In genomic region chr7:121042899-121043298, GRCh38 we compare ENCODE assay signal across 30 cellular contexts. TPM values are rescaled to one million over a fixed set of nuclear protein-coding genes. Genes with fewer than 3 reads are reported as not detected.
"Had no signal": no experiment of that assay in that cellular context is flagged by ENCODE, and none has a peak within 500 bp of the region (broad histone marks: within the 10 kb centered on the region; RNA-seq: fewer than 3 reads in every experiment).

No MANE protein-coding gene starts in this region.

- H3K4me3 Mint-ChIP-seq: activated CD4-positive, alpha-beta memory T cell treated with anti-CD3 and anti-CD28 coated beads, Interleukin-2, amount 10 ng/mL, durations not matched to agents 7 days and 5 days; activated CD4-positive, alpha-beta T cell treated with anti-CD3 and anti-CD28 coated beads, Interleukin-2, amount 10 ng/mL, durations not matched to agents 7 days and 5 days; activated naive CD4-positive, alpha-beta T cell treated with anti-CD3 and anti-CD28 coated beads, Interleukin-2, amount 10 ng/mL, durations not matched to agents 7 days and 5 days; activated naive CD8-positive, alpha-beta T cell treated with anti-CD3 and anti-CD28 coated beads, Interleukin-2, amount 10 ng/mL, durations not matched to agents 7 days and 5 days; activated T-cell treated with anti-CD3 and anti-CD28 coated beads, Interleukin-2, amount 50 U/mL, for 24 hours; activated T-cell treated with anti-CD3 and anti-CD28 coated beads, Interleukin-2, amount 50 U/mL, for 72 hours; central memory CD8-positive, alpha-beta T cell; effector memory CD8-positive, alpha-beta T cell; T-helper 17 cell; T-helper 2 cell treated with Interferon-gamma antibody and Interleukin-4, amounts not matched to agents 5 μg/mL and 100 μg/mL, for 36 hours had no signal

- ATAC-seq: activated naive CD4-positive, alpha-beta T cell treated with anti-CD3 and anti-CD28 coated beads, Interleukin-2, amount 50 U/mL, for 72 hours; activated T-cell treated with anti-CD3 and anti-CD28 coated beads, Interleukin-2, amount 50 U/mL, for 72 hours; effector memory CD8-positive, alpha-beta T cell; foreskin keratinocyte; heart right ventricle; T-helper 17 cell had no signal

- H3K9me3 Mint-ChIP-seq: activated CD4-positive, alpha-beta memory T cell treated with anti-CD3 and anti-CD28 coated beads, Interleukin-2, amount 10 ng/mL, durations not matched to agents 7 days and 5 days; activated CD4-positive, alpha-beta T cell treated with anti-CD3 and anti-CD28 coated beads, Interleukin-2, amount 10 ng/mL, durations not matched to agents 7 days and 5 days; activated naive CD4-positive, alpha-beta T cell treated with anti-CD3 and anti-CD28 coated beads, Interleukin-2, amount 10 ng/mL, durations not matched to agents 7 days and 5 days; activated naive CD8-positive, alpha-beta T cell treated with anti-CD3 and anti-CD28 coated beads, Interleukin-2, amount 10 ng/mL, durations not matched to agents 7 days and 5 days; activated T-cell treated with anti-CD3 and anti-CD28 coated beads, Interleukin-2, amount 50 U/mL, for 24 hours; activated T-cell treated with anti-CD3 and anti-CD28 coated beads, Interleukin-2, amount 50 U/mL, for 72 hours; central memory CD8-positive, alpha-beta T cell; effector memory CD8-positive, alpha-beta T cell; T-helper 2 cell treated with Interferon-gamma antibody and Interleukin-4, amounts not matched to agents 5 μg/mL and 100 μg/mL, for 36 hours had no signal

- H3K36me3 ChIP-seq: brain microvascular endothelial cell had no signal

- H3K27ac ChIP-seq: foreskin keratinocyte had no signal

- DNase-seq: activated CD4-positive, alpha-beta memory T cell treated with anti-CD3 and anti-CD28 coated beads, Interleukin-2, amount 10 ng/mL, durations not matched to agents 7 days and 5 days; activated CD4-positive, alpha-beta T cell treated with anti-CD3 and anti-CD28 coated beads for 1 hour; activated CD4-positive, alpha-beta T cell treated with anti-CD3 and anti-CD28 coated beads for 4 hours; activated CD4-positive, alpha-beta T cell treated with anti-CD3 and anti-CD28 coated beads, Interleukin-2, amount 10 ng/mL, durations not matched to agents 7 days and 5 days; activated CD4-positive, alpha-beta T cell treated with anti-CD3 and anti-CD28 coated beads, Interleukin-2, amount 50 U/mL, for 4 hours; activated CD8-positive, alpha-beta memory T cell treated with anti-CD3 and anti-CD28 coated beads, Interleukin-2, amount 50 U/mL, for 48 hours; activated gamma-delta T cell; activated naive CD4-positive, alpha-beta T cell; activated naive CD4-positive, alpha-beta T cell treated with anti-CD3 and anti-CD28 coated beads, Interleukin-2, amount 10 ng/mL, durations not matched to agents 7 days and 5 days; activated naive CD8-positive, alpha-beta T cell treated with anti-CD3 and anti-CD28 coated beads, Interleukin-2, amount 10 ng/mL, durations not matched to agents 7 days and 5 days; activated T-cell treated with anti-CD3 and anti-CD28 coated beads for 4 hours; activated T-cell treated with anti-CD3 and anti-CD28 coated beads, Interleukin-2, amount 50 U/mL, for 24 hours; activated T-cell treated with anti-CD3 and anti-CD28 coated beads, Interleukin-2, amount 50 U/mL, for 72 hours; brain microvascular endothelial cell; dermis blood vessel endothelial cell; effector CD4-positive, alpha-beta T cell; effector memory CD8-positive, alpha-beta T cell; erythroblast; foreskin keratinocyte; heart right ventricle; T-helper 1 cell; T-helper 17 cell; T1000 had no signal

- H3K27ac Mint-ChIP-seq: activated CD4-positive, alpha-beta memory T cell treated with anti-CD3 and anti-CD28 coated beads, Interleukin-2, amount 10 ng/mL, durations not matched to agents 7 days and 5 days; activated CD4-positive, alpha-beta T cell treated with anti-CD3 and anti-CD28 coated beads, Interleukin-2, amount 10 ng/mL, durations not matched to agents 7 days and 5 days; activated naive CD4-positive, alpha-beta T cell treated with anti-CD3 and anti-CD28 coated beads, Interleukin-2, amount 10 ng/mL, durations not matched to agents 7 days and 5 days; activated naive CD4-positive, alpha-beta T cell treated with anti-CD3 and anti-CD28 coated beads, Interleukin-2, amount 50 U/mL, for 72 hours; activated naive CD8-positive, alpha-beta T cell treated with anti-CD3 and anti-CD28 coated beads, Interleukin-2, amount 10 ng/mL, durations not matched to agents 7 days and 5 days; activated T-cell treated with anti-CD3 and anti-CD28 coated beads, Interleukin-2, amount 50 U/mL, for 24 hours; activated T-cell treated with anti-CD3 and anti-CD28 coated beads, Interleukin-2, amount 50 U/mL, for 72 hours; effector memory CD8-positive, alpha-beta T cell; T-helper 17 cell; T-helper 2 cell treated with Interferon-gamma antibody and Interleukin-4, amounts not matched to agents 5 μg/mL and 100 μg/mL, for 36 hours had no signal

- H3K4me1 ChIP-seq: foreskin keratinocyte had no signal

- FAIRE-seq: astrocyte, bronchial epithelial cell had no signal

- H3K36me3 Mint-ChIP-seq: activated naive CD4-positive, alpha-beta T cell treated with anti-CD3 and anti-CD28 coated beads, Interleukin-2, amount 10 ng/mL, durations not matched to agents 7 days and 5 days; activated naive CD4-positive, alpha-beta T cell treated with anti-CD3 and anti-CD28 coated beads, Interleukin-2, amount 50 U/mL, for 72 hours; activated naive CD8-positive, alpha-beta T cell treated with anti-CD3 and anti-CD28 coated beads, Interleukin-2, amount 10 ng/mL, durations not matched to agents 7 days and 5 days had no signal

- H3K9me3 ChIP-seq: esophagus muscularis mucosa, heart right ventricle had no signal

- H3K4me1 Mint-ChIP-seq: activated CD4-positive, alpha-beta T cell treated with anti-CD3 and anti-CD28 coated beads, Interleukin-2, amount 10 ng/mL, durations not matched to agents 7 days and 5 days; activated naive CD4-positive, alpha-beta T cell treated with anti-CD3 and anti-CD28 coated beads, Interleukin-2, amount 10 ng/mL, durations not matched to agents 7 days and 5 days; central memory CD8-positive, alpha-beta T cell; T-helper 17 cell had no signal

- H3K4me3 ChIP-seq: coronary artery, esophagus muscularis mucosa, heart right ventricle had no signal

- H3K27me3 ChIP-seq: brain microvascular endothelial cell, esophagus muscularis mucosa, foreskin keratinocyte, heart right ventricle had no signal

RNA-seq across cellular contexts. Expression of gene CPED1, which starts 54.4 kb away (rescaled TPM):
- total RNA-seq: activated CD4-positive, alpha-beta memory T cell treated with anti-CD3 and anti-CD28 coated beads, Interleukin-2, amount 10 ng/mL, durations not matched to agents 7 days and 5 days; activated naive CD4-positive, alpha-beta T cell treated with anti-CD3 and anti-CD28 coated beads, Interleukin-2, amount 50 U/mL, for 72 hours; activated naive CD8-positive, alpha-beta T cell treated with anti-CD3 and anti-CD28 coated beads, Interleukin-2, amount 10 ng/mL, durations not matched to agents 7 days and 5 days; activated T-cell treated with anti-CD3 and anti-CD28 coated beads, Interleukin-2, amount 50 U/mL, for 72 hours had no signal
